ENCODE assay signal across 21 cellular contexts in genomic region chr10:71309919-71310318, GRCh38.
"Had no signal": no experiment of that assay in that cellular context is flagged by ENCODE, and none has a peak within 500 bp of the region (broad histone marks: within the 10 kb centered on the region; RNA-seq: fewer than 3 reads in every experiment).

No MANE protein-coding gene starts in this region.

- H3K9me3 ChIP-seq: left ventricle myocardium inferior, sigmoid colon, upper lobe of right lung had no signal

- H3K9me3 Mint-ChIP-seq: activated naive CD4-positive, alpha-beta T cell treated with anti-CD3 and anti-CD28 coated beads, Interleukin-2, amount 50 U/mL, for 24 hours; natural killer cell had no signal

- ATAC-seq: esophagus mucosa, natural killer cell, upper lobe of right lung had no signal

- H3K27ac ChIP-seq: left ventricle myocardium inferior, sigmoid colon, upper lobe of right lung had no signal

- H3K36me3 ChIP-seq: left ventricle myocardium inferior, sigmoid colon, upper lobe of right lung had no signal

- H3K27me3 Mint-ChIP-seq: activated naive CD4-positive, alpha-beta T cell treated with anti-CD3 and anti-CD28 coated beads, Interleukin-2, amount 50 U/mL, for 24 hours had no signal

- H3K4me3 ChIP-seq: left ventricle myocardium inferior, sigmoid colon, smooth muscle cell, upper lobe of right lung had no signal

- H3K36me3 Mint-ChIP-seq: activated naive CD4-positive, alpha-beta T cell treated with anti-CD3 and anti-CD28 coated beads, Interleukin-2, amount 50 U/mL, for 24 hours; brain; natural killer cell had no signal

- H3K27me3 ChIP-seq: sigmoid colon, upper lobe of right lung had no signal

- H3K4me3 Mint-ChIP-seq: activated naive CD4-positive, alpha-beta T cell treated with anti-CD3 and anti-CD28 coated beads, Interleukin-2, amount 50 U/mL, for 24 hours; brain; natural killer cell had no signal

- DNase-seq: activated gamma-delta T cell treated with Interleukin-2 at 50 U/mL for 16 hours; activated T-cell treated with anti-CD3 and anti-CD28 coated beads, Interleukin-2, amount 50 U/mL, for 1 hour; aorta; caudate nucleus; dermis blood vessel endothelial cell; effector memory CD4-positive, alpha-beta T cell; foreskin melanocyte; hippocampal formation; left ventricle myocardium inferior; midbrain; natural killer cell; retina; sigmoid colon; stimulated activated CD4-positive, alpha-beta T cell treated with anti-CD3 and anti-CD28 coated beads, Interleukin-15, amount 100 ng/mL, for 24 hours; stimulated activated CD8-positive, alpha-beta memory T cell treated with anti-CD3 and anti-CD28 coated beads, Interleukin-4, amount 100 ng/mL, for 48 hours; stimulated activated naive CD4-positive, alpha-beta T cell treated with Interleukin-2 at 50 U/mL for 16 hours; upper lobe of right lung had no signal

- H3K27ac Mint-ChIP-seq: activated naive CD4-positive, alpha-beta T cell treated with anti-CD3 and anti-CD28 coated beads, Interleukin-2, amount 50 U/mL, for 24 hours; brain; natural killer cell had no signal
